Comparison of ENCODE assay signal across 1 cellular context in the genomic region with DNA sequence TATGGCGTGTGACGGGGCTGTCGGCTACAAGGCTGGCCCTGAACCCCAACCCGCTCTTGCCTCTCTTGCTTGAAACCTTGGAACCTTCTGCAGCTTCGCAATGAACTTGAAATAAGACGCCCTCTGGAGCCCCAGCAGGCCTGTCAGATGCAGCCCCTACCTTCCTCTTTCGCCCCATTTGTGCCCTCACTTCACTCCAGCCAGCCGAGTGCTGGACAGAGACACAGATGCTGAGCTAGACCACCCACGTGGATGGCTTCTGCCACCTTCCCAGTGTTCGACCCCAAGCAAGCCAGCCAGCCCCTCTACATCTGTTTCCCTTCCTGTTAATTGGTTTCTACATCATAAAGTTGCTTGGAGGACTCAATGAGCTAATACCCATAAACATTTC.
TF ChIP-seq lines count a peak whose summit lies in the region.

No MANE protein-coding gene starts in this region.

TF ChIP-seq in WTC11, 78 proteins besides CTCF, POLR2A, EP300 and RAD21 (continued from another document):
- TF ChIP-seq, protein P1, sequence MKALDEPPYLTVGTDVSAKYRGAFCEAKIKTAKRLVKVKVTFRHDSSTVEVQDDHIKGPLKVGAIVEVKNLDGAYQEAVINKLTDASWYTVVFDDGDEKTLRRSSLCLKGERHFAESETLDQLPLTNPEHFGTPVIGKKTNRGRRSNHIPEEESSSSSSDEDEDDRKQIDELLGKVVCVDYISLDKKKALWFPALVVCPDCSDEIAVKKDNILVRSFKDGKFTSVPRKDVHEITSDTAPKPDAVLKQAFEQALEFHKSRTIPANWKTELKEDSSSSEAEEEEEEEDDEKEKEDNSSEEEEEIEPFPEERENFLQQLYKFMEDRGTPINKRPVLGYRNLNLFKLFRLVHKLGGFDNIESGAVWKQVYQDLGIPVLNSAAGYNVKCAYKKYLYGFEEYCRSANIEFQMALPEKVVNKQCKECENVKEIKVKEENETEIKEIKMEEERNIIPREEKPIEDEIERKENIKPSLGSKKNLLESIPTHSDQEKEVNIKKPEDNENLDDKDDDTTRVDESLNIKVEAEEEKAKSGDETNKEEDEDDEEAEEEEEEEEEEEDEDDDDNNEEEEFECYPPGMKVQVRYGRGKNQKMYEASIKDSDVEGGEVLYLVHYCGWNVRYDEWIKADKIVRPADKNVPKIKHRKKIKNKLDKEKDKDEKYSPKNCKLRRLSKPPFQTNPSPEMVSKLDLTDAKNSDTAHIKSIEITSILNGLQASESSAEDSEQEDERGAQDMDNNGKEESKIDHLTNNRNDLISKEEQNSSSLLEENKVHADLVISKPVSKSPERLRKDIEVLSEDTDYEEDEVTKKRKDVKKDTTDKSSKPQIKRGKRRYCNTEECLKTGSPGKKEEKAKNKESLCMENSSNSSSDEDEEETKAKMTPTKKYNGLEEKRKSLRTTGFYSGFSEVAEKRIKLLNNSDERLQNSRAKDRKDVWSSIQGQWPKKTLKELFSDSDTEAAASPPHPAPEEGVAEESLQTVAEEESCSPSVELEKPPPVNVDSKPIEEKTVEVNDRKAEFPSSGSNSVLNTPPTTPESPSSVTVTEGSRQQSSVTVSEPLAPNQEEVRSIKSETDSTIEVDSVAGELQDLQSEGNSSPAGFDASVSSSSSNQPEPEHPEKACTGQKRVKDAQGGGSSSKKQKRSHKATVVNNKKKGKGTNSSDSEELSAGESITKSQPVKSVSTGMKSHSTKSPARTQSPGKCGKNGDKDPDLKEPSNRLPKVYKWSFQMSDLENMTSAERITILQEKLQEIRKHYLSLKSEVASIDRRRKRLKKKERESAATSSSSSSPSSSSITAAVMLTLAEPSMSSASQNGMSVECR (CRISPR knock-in tag; IDR thresholded peaks at IDR 0.05; ENCODE audit: borderline replicate concordance), result no peak
